Comparison of ENCODE assay signal across 9 cellular contexts in genomic region chr1:59432531-59433439, GRCh38.
A peak's percentile ranks its signal among the peaks of the same experiment; 100 is the strongest.
DNase-seq lines count a peak whose midpoint lies in the region; ATAC-seq, FAIRE-seq and TF ChIP-seq lines count a peak whose summit lies in the region.
"Had no signal": no experiment of that assay in that cellular context is flagged by ENCODE, and none has a peak within 500 bp of the region (broad histone marks: within the 10 kb centered on the region; RNA-seq: fewer than 3 reads in every experiment).

No MANE protein-coding gene starts in this region.

- H3K79me2 ChIP-seq in HCT116 (ENCODE audit: insufficient read depth, low read length): no peaks in the 10 kb centered on the region

- H2AK5ac ChIP-seq in IMR-90 (ENCODE audit: low read depth, low read length): peak overlapping the region; percentile 38; the same call in 1 of the 2 replicates

- H2BK5ac ChIP-seq in IMR-90 (ENCODE audit: low read depth, low read length, poor library complexity, severe bottlenecking): no peak overlapping the region

- H3K79me1 ChIP-seq in IMR-90 (ENCODE audit: low read depth in 1 of 2, low read length in 2 of 2): no peaks in the 10 kb centered on the region

- no TSS peak for BruUV-seq in HCT116 (replicated peaks; lab: Mats Ljungman, UMichigan)
- BruUV-seq in IMR-90 (replicated peaks; lab: Mats Ljungman, UMichigan): no TSS peak

- no peak overlapping the region for H3K4me3 Mint-ChIP-seq in nephron progenitor cell
- H3K4me3 Mint-ChIP-seq in immature natural killer cell: no peak overlapping the region

- POLR2A ChIA-PET in HCT116 (lab: Charles Lee) (no interaction called here), IMR-90 (lab: Charles Lee; ENCODE audit: unreplicated experiment) (no interaction called here)

- H3K36me3 Mint-ChIP-seq in nephron progenitor cell (ENCODE audit: low read depth) (no peaks in the 10 kb centered on the region), immature natural killer cell (no peaks in the 10 kb centered on the region)

- WGBS in IMR-90 (ENCODE audit: extremely low coverage in 2 of 2, insufficient read length in 1 of 2), 2 experiments: no CpG with 5 or more reads among the region's 6 CpGs

- H3K4me2 ChIP-seq in HCT116 (ENCODE audit: low read length): peak overlapping the region; percentile 8; the same call in 1 of the 2 replicates
- H3K4me2 ChIP-seq in IMR-90 (ENCODE audit: low read depth, low read length): no peak overlapping the region

- H4K91ac ChIP-seq in IMR-90 (ENCODE audit: insufficient read depth, low read depth, low read length): no peak overlapping the region

- H3K9me3 ChIP-seq in HCT116 (ENCODE audit: control insufficient read depth in 1 of 2, insufficient read depth in 1 of 2, low read depth in 1 of 2, low read length in 2 of 2) (no peaks in the 10 kb centered on the region), IMR-90 (ENCODE audit: control insufficient read depth, insufficient read depth, low read length) (no peaks in the 10 kb centered on the region)
- H3K9me3 ChIP-seq: neutrophil had no signal

- H3K9me1 ChIP-seq in IMR-90 (ENCODE audit: insufficient read depth, low read length): peaks cover 7% of the 10 kb centered on the region; the same call in 1 of the 2 replicates

- TF ChIP-seq CTCF in HCT116 (IDR thresholded peaks at IDR 0.05 in 2 of 3, conservative IDR thresholded peaks at IDR 0.05 in 1 of 3; ENCODE audit: borderline replicate concordance in 1 of 3, insufficient read depth in 1 of 3, low read depth in 2 of 3, low read length in 2 of 3) (no peak), IMR-90 (conservative IDR thresholded peaks at IDR 0.05; ENCODE audit: low read depth, low read length) (no peak), nephron progenitor cell (IDR thresholded peaks at IDR 0.05) (no peak)

- H3K4ac ChIP-seq in IMR-90 (ENCODE audit: low read depth, low read length): no peak overlapping the region; the same call in 1 of the 2 replicates

- peak overlapping the region; percentile 15 for H3K27ac Mint-ChIP-seq in nephron progenitor cell
- no peak overlapping the region for H3K27ac Mint-ChIP-seq in immature natural killer cell

- H3K27me3 Mint-ChIP-seq in nephron progenitor cell (ENCODE audit: low read depth, poor library complexity) (no peaks in the 10 kb centered on the region), immature natural killer cell (ENCODE audit: low read depth in 3 of 3) (no peaks in the 10 kb centered on the region)

- H3K27ac ChIP-seq in HCT116 (ENCODE audit: low read depth, low read length) (no peak overlapping the region), IMR-90 (ENCODE audit: insufficient read depth, low read length) (no peak overlapping the region)
- H3K27ac ChIP-seq: neutrophil had no signal

- H3K4me1 ChIP-seq in HCT116 (ENCODE audit: control insufficient read depth in 1 of 2, insufficient read depth in 2 of 2, low read length in 2 of 2) (peaks cover under 1 to 53% of the 10 kb centered on the region in 2 experiments; a peak in 3 of 4 replicates), IMR-90 (ENCODE audit: control insufficient read depth, insufficient read depth, low read length) (peaks cover 7% of the 10 kb centered on the region)

- H4K8ac ChIP-seq in IMR-90 (ENCODE audit: low read depth in 2 of 2, low read length in 2 of 2): no peak overlapping the region

- peak; percentile 98 for ATAC-seq in GM18867 (IDR thresholded peaks at IDR 0.05; ENCODE audit: unreplicated experiment)
- no peak for ATAC-seq in HCT116
- ATAC-seq in IMR-90 (ENCODE audit: low read depth): no peak

- TF ChIP-seq POLR2A in HCT116 (IDR thresholded peaks at IDR 0.05; ENCODE audit: borderline replicate concordance, extremely low read depth, insufficient read depth, insufficient read length) (no peak), IMR-90 (IDR thresholded peaks at IDR 0.05; ENCODE audit: low read depth, low read length) (no peak), H54 (IDR thresholded peaks at IDR 0.05; ENCODE audit: low read depth, low read length) (no peak)

- peak overlapping the region; percentile 14; the same call in 1 of the 2 replicates for H2BK120ac ChIP-seq in IMR-90 (ENCODE audit: low read depth, low read length)

- H4K5ac ChIP-seq in IMR-90 (ENCODE audit: low read depth, low read length): peak overlapping the region; percentile 38; the same call in 1 of the 2 replicates

- TF ChIP-seq RAD21 in HCT116 (IDR thresholded peaks at IDR 0.05; ENCODE audit: low read depth) (no peak), IMR-90 (IDR thresholded peaks at IDR 0.05; ENCODE audit: low read length) (no peak)

- H3K27me3 ChIP-seq in HCT116 (ENCODE audit: insufficient read depth, low read length) (no peaks in the 10 kb centered on the region), IMR-90 (ENCODE audit: control insufficient read depth, insufficient read depth, low read length) (no peaks in the 10 kb centered on the region)
- H3K27me3 ChIP-seq: neutrophil had no signal

- H2AK9ac ChIP-seq in IMR-90 (replicated peaks; ENCODE audit: low read depth, low read length, poor library complexity): no peak overlapping the region

- H4K20me1 ChIP-seq in HCT116 (ENCODE audit: insufficient read depth) (no peaks in the 10 kb centered on the region), IMR-90 (ENCODE audit: insufficient read depth, low read length) (no peaks in the 10 kb centered on the region)

- no peak overlapping the region for H3K23ac ChIP-seq in IMR-90 (ENCODE audit: low read depth, low read length)

- no peaks in the 10 kb centered on the region for H3K36me3 ChIP-seq in HCT116 (ENCODE audit: control insufficient read depth in 1 of 2, insufficient read depth in 2 of 2, low read length in 2 of 2)
- no peaks in the 10 kb centered on the region for H3K36me3 ChIP-seq in IMR-90 (ENCODE audit: control insufficient read depth, insufficient read depth, low read length)
- H3K36me3 ChIP-seq: neutrophil had no signal

- H3K4me1 Mint-ChIP-seq in nephron progenitor cell (peaks cover 51% of the 10 kb centered on the region), immature natural killer cell (no peaks in the 10 kb centered on the region)

- no peak overlapping the region for H3K18ac ChIP-seq in IMR-90 (ENCODE audit: low read depth, low read length)

- H2AFZ ChIP-seq in HCT116 (ENCODE audit: low read depth, low read length, poor library complexity, severe bottlenecking): no peak overlapping the region
- H2AFZ ChIP-seq in IMR-90 (replicated peaks; ENCODE audit: low read length, poor library complexity): no peak overlapping the region

- dilution Hi-C loops in IMR-90 (cut with HindIII; ENCODE audit: low sequenced_read_pairs, unreplicated experiment): no loop called here

- FAIRE-seq in H54 (lab: Jason Lieb, UNC): no peak

- H2BK15ac ChIP-seq in IMR-90 (ENCODE audit: low read depth, low read length): no peak overlapping the region

- H3K4me3 ChIP-seq in HCT116 (replicated peaks in 1 of 2; ENCODE audit: low read depth in 1 of 2, low read length in 2 of 2): no peak overlapping the region
- H3K4me3 ChIP-seq in IMR-90 (ENCODE audit: insufficient read depth, low read depth, low read length): no peak overlapping the region

- H3K9ac ChIP-seq in HCT116 (ENCODE audit: low read length) (no peak overlapping the region), IMR-90 (ENCODE audit: low read depth, low read length) (no peak overlapping the region)

- CTCF ChIA-PET in HCT116 (lab: Charles Lee): no interaction called here
- CTCF ChIA-PET in IMR-90 (lab: Yijun Ruan, JAX): interaction anchor here (0.6 kb wide), 1 partner anchor 167 kb away, joined by 3 read pairs; no protein-coding TSS in a partner anchor

- H3K9me3 Mint-ChIP-seq in nephron progenitor cell (no peaks in the 10 kb centered on the region), immature natural killer cell (no peaks in the 10 kb centered on the region)

- RAD21 ChIA-PET in HCT116 (lab: Charles Lee; ENCODE audit: low non-redundant PET in 1 of 2, low total read pairs in 2 of 2, uncharacterized antibody in 2 of 2, unreplicated experiment in 2 of 2): no interaction called here

- H3K9me2 ChIP-seq in HCT116 (ENCODE audit: insufficient read depth): no peaks in the 10 kb centered on the region

- DNase-seq in HCT116 (ENCODE audit: low read depth, low spot score) (no peak), IMR-90 (no peak), nephron progenitor cell (no peak), iPS-NIHi7 (ENCODE audit: extremely low spot score) (no peak), immature natural killer cell (no peak), NCI-H1048 (lab: John Stamatoyannopoulos, UW) (no peak), H54 (ENCODE audit: insufficient read length, low spot score) (no peak)

- H3K14ac ChIP-seq in IMR-90 (replicated peaks; ENCODE audit: low read depth, low read length): no peak overlapping the region

- in situ Hi-C loops in IMR-90 (cut with MboI; ENCODE audit: low sequenced_read_pairs): no loop called here

- intact Hi-C loops in HCT116 (cut with micrococcal nuclease) (loop anchor here (10.0 kb wide), 1 partner anchor 648 kb away; the partner anchor contains the start of gene JUN), IMR-90 (cut with micrococcal nuclease) (loop anchor here (10.0 kb wide), 1 partner anchor 648 kb away; the partner anchor contains the start of gene JUN)

- H2BK20ac ChIP-seq in IMR-90 (ENCODE audit: low read depth, low read length): no peak overlapping the region

- H3K56ac ChIP-seq in IMR-90 (ENCODE audit: extremely low read depth, insufficient read depth, low read length): no peak overlapping the region

TF ChIP-seq in HCT116, 20 proteins besides CTCF, POLR2A, EP300 and RAD21 (continues in another document):
- TF ChIP-seq JUND (IDR thresholded peaks at IDR 0.05) (no peak), TCF7L2 (IDR thresholded peaks at IDR 0.05; ENCODE audit: borderline replicate concordance, extremely low read depth, insufficient read depth, insufficient read length) (no peak), SRF (IDR thresholded peaks at IDR 0.05; ENCODE audit: low read depth) (no peak), YY1 (IDR thresholded peaks at IDR 0.05; ENCODE audit: extremely low read depth, insufficient replicate concordance, low read depth, low read length) (no peak), FOSL1 (IDR thresholded peaks at IDR 0.05; ENCODE audit: low read depth) (no peak), SP1 (IDR thresholded peaks at IDR 0.05; ENCODE audit: low read depth) (no peak)

TF ChIP-seq in IMR-90, 13 proteins besides CTCF, POLR2A, EP300 and RAD21 (continues in another document):
- TF ChIP-seq BHLHE40 (IDR thresholded peaks at IDR 0.05; ENCODE audit: low read depth, low read length): no peak
- TF ChIP-seq CEBPB (IDR thresholded peaks at IDR 0.05; ENCODE audit: low read depth, low read length): no peak
- TF ChIP-seq RCOR1 (IDR thresholded peaks at IDR 0.05; ENCODE audit: insufficient replicate concordance, low read length): no peak
- no peak for TF ChIP-seq MAZ (IDR thresholded peaks at IDR 0.05; ENCODE audit: borderline replicate concordance, low read depth, low read length)
- TF ChIP-seq NFE2L2 (IDR thresholded peaks at IDR 0.05; ENCODE audit: low read depth, low read length): no peak
- no peak for TF ChIP-seq MXI1 (IDR thresholded peaks at IDR 0.05; ENCODE audit: borderline replicate concordance, low read depth, low read length)
- TF ChIP-seq SMC3 (IDR thresholded peaks at IDR 0.05; ENCODE audit: low read depth, low read length): no peak
